ENCODE assay signal across 28 cellular contexts in genomic region chr12:100165356-100165755, GRCh38.
"Had no signal": no experiment of that assay in that cellular context is flagged by ENCODE, and none has a peak within 500 bp of the region (broad histone marks: within the 10 kb centered on the region; RNA-seq: fewer than 3 reads in every experiment).

No MANE protein-coding gene starts in this region.

- H3K27me3 ChIP-seq: neural progenitor cell, ovary, right lobe of liver, sigmoid colon, stomach, thyroid gland, tibial nerve, upper lobe of right lung, uterus had no signal

- DNase-seq: natural killer cell; occipital lobe; ovary; posterior cingulate gyrus; psoas muscle; right cardiac atrium; sigmoid colon; small intestine; stimulated activated CD4-positive, alpha-beta T cell treated with anti-CD3 and anti-CD28 coated beads, Interleukin-15, amount 100 ng/mL, for 24 hours; stimulated activated CD4-positive, alpha-beta T cell treated with anti-CD3 and anti-CD28 coated beads, Interleukin-2, amount 100 ng/mL, for 24 hours; stimulated activated CD4-positive, alpha-beta T cell treated with anti-CD3 and anti-CD28 coated beads, Interleukin-2, amount 100 ng/mL, for 48 hours; stimulated activated CD4-positive, alpha-beta T cell treated with anti-CD3 and anti-CD28 coated beads, Interleukin-4, amount 100 ng/mL, for 24 hours; stimulated activated naive B cell treated with anti-CD40 and anti-IgM and Interleukin-4, amounts not matched to agents 10 μg/mL and 1 μg/mL and 100 μg/mL, for 72 hours; stimulated activated naive CD4-positive, alpha-beta T cell treated with Interleukin-2 at 50 U/mL for 16 hours; stomach; thyroid gland; trophoblast cell; upper lobe of right lung; uterus had no signal

- H3K9ac ChIP-seq: neural progenitor cell, parathyroid adenoma had no signal

- H2AFZ ChIP-seq: neural progenitor cell, parathyroid adenoma had no signal

- H3K79me2 ChIP-seq: parathyroid adenoma had no signal

- H3K4me3 ChIP-seq: neural progenitor cell, ovary, psoas muscle, right lobe of liver, sigmoid colon, stomach, thoracic aorta, thyroid gland, tibial nerve, upper lobe of right lung, uterus had no signal

- H3K4me3 Mint-ChIP-seq: natural killer cell; nephron; neural progenitor cell; stimulated activated effector memory CD8-positive, alpha-beta T cell treated with anti-CD3 and anti-CD28 coated beads, Interleukin-12 subunit alpha, Interleukin-12 subunit beta, amount 100 ng/mL, for 72 hours; stimulated activated naive B cell treated with anti-CD40 and anti-IgM and Interleukin-4, amounts not matched to agents 10 μg/mL and 1 μg/mL and 100 μg/mL, for 72 hours; stimulated activated naive CD8-positive, alpha-beta T cell treated with anti-CD3 and anti-CD28 coated beads, Interleukin-15, Interleukin-2, amounts not matched to agents 100 ng/mL and 50 ng/mL, for 24 hours had no signal

- H3K27ac Mint-ChIP-seq: natural killer cell; neural progenitor cell; progenitor cell of endocrine pancreas; stimulated activated effector memory CD8-positive, alpha-beta T cell treated with anti-CD3 and anti-CD28 coated beads, Interleukin-12 subunit alpha, Interleukin-12 subunit beta, amount 100 ng/mL, for 72 hours; stimulated activated naive B cell treated with anti-CD40 and anti-IgM and Interleukin-4, amounts not matched to agents 10 μg/mL and 1 μg/mL and 100 μg/mL, for 72 hours; stimulated activated naive CD8-positive, alpha-beta T cell treated with anti-CD3 and anti-CD28 coated beads, Interleukin-15, Interleukin-2, amounts not matched to agents 100 ng/mL and 50 ng/mL, for 24 hours had no signal

- H3K27me3 Mint-ChIP-seq: progenitor cell of endocrine pancreas; stimulated activated naive B cell treated with anti-CD40 and anti-IgM and Interleukin-4, amounts not matched to agents 10 μg/mL and 1 μg/mL and 100 μg/mL, for 72 hours; stimulated activated naive CD8-positive, alpha-beta T cell treated with anti-CD3 and anti-CD28 coated beads, Interleukin-15, Interleukin-2, amounts not matched to agents 100 ng/mL and 50 ng/mL, for 24 hours had no signal

- H3K36me3 Mint-ChIP-seq: natural killer cell; stimulated activated effector memory CD8-positive, alpha-beta T cell treated with anti-CD3 and anti-CD28 coated beads, Interleukin-12 subunit alpha, Interleukin-12 subunit beta, amount 100 ng/mL, for 72 hours had no signal

- H3K36me3 ChIP-seq: neural progenitor cell, ovary, right lobe of liver, sigmoid colon, stomach, thoracic aorta, thyroid gland, tibial nerve, upper lobe of right lung, uterus had no signal

- H3K9me3 ChIP-seq: ovary, psoas muscle, right lobe of liver, sigmoid colon, stomach, thoracic aorta, thyroid gland, tibial nerve, upper lobe of right lung, uterus had no signal

- H3K4me2 ChIP-seq: neural progenitor cell had no signal

- H3K27ac ChIP-seq: neural progenitor cell, ovary, parathyroid adenoma, psoas muscle, right lobe of liver, sigmoid colon, stomach, thoracic aorta, thyroid gland, tibial nerve, upper lobe of right lung, uterus had no signal

- H3K4me1 ChIP-seq: parathyroid adenoma, uterus had no signal

- H3K9me3 Mint-ChIP-seq: natural killer cell; nephron; neural progenitor cell; stimulated activated effector memory CD8-positive, alpha-beta T cell treated with anti-CD3 and anti-CD28 coated beads, Interleukin-12 subunit alpha, Interleukin-12 subunit beta, amount 100 ng/mL, for 72 hours; stimulated activated naive B cell treated with anti-CD40 and anti-IgM and Interleukin-4, amounts not matched to agents 10 μg/mL and 1 μg/mL and 100 μg/mL, for 72 hours; stimulated activated naive CD8-positive, alpha-beta T cell treated with anti-CD3 and anti-CD28 coated beads, Interleukin-15, Interleukin-2, amounts not matched to agents 100 ng/mL and 50 ng/mL, for 24 hours had no signal

- FAIRE-seq: small intestine had no signal
